8 cellular contexts compared by ENCODE assay signal in genomic region chr7:21507627-21508343, GRCh38. TPM values are rescaled to one million over a fixed set of nuclear protein-coding genes. Genes with fewer than 3 reads are reported as not detected.
DNase-seq lines count a peak whose midpoint lies in the region; ATAC-seq and TF ChIP-seq lines count a peak whose summit lies in the region.

No MANE protein-coding gene starts in this region.

- no peaks in the 10 kb centered on the region for H3K27me3 Mint-ChIP-seq in MCF 10A (ENCODE audit: insufficient read depth, unreplicated experiment)

- intact Hi-C loops in Right ventricle myocardium superior (cut with DNase I) (loop anchor here (5.0 kb wide), 1 partner anchor 250 kb away; no protein-coding TSS in a partner anchor), cardiac septum (cut with DNase I) (loop anchor here (2.0 kb wide), 1 partner anchor 251 kb away; no protein-coding TSS in a partner anchor), MCF 10A (cut with micrococcal nuclease) (loop anchor here (1.0 to 10.0 kb wide), 5 partner anchors 246 to 730 kb away; no protein-coding TSS in a partner anchor)

- H3K27ac Mint-ChIP-seq in MCF 10A (ENCODE audit: low read depth, unreplicated experiment): no peak overlapping the region
- H3K27ac Mint-ChIP-seq in stimulated activated effector memory CD8-positive, alpha-beta T cell treated with anti-CD3 and anti-CD28 coated beads, Interleukin-12 subunit alpha, Interleukin-12 subunit beta, amount 100 ng/mL, for 72 hours: peak overlapping the region; percentile 70

- BruUV-seq in MCF 10A (replicated peaks; lab: Mats Ljungman, UMichigan): no TSS peak

- peak; percentile 54 for TF ChIP-seq CTCF in MCF 10A (IDR thresholded peaks at IDR 0.05; ENCODE audit: unreplicated experiment)

- peak; percentile 66 for ATAC-seq in Right ventricle myocardium superior (ENCODE audit: poor library complexity)
- ATAC-seq in stimulated activated effector memory CD8-positive, alpha-beta T cell treated with anti-CD3 and anti-CD28 coated beads, Interleukin-12 subunit alpha, Interleukin-12 subunit beta, amount 100 ng/mL, for 72 hours: peak; percentile 37
- no peak for ATAC-seq in GM18867 (IDR thresholded peaks at IDR 0.05; ENCODE audit: unreplicated experiment)

- no peak overlapping the region for H3K4me3 Mint-ChIP-seq in MCF 10A (ENCODE audit: unreplicated experiment)
- no peak overlapping the region for H3K4me3 Mint-ChIP-seq in stimulated activated effector memory CD8-positive, alpha-beta T cell treated with anti-CD3 and anti-CD28 coated beads, Interleukin-12 subunit alpha, Interleukin-12 subunit beta, amount 100 ng/mL, for 72 hours

- no peaks in the 10 kb centered on the region for H3K4me1 Mint-ChIP-seq in MCF 10A (ENCODE audit: insufficient read depth, unreplicated experiment)
- peaks cover 16% of the 10 kb centered on the region for H3K4me1 Mint-ChIP-seq in stimulated activated effector memory CD8-positive, alpha-beta T cell treated with anti-CD3 and anti-CD28 coated beads, Interleukin-12 subunit alpha, Interleukin-12 subunit beta, amount 100 ng/mL, for 72 hours

- H3K36me3 Mint-ChIP-seq in MCF 10A (ENCODE audit: insufficient read depth, unreplicated experiment): no peaks in the 10 kb centered on the region
- H3K36me3 Mint-ChIP-seq in stimulated activated effector memory CD8-positive, alpha-beta T cell treated with anti-CD3 and anti-CD28 coated beads, Interleukin-12 subunit alpha, Interleukin-12 subunit beta, amount 100 ng/mL, for 72 hours: peaks cover 53% of the 10 kb centered on the region

- peaks cover 9% of the 10 kb centered on the region for H3K9me3 Mint-ChIP-seq in MCF 10A (ENCODE audit: unreplicated experiment)
- H3K9me3 Mint-ChIP-seq in stimulated activated effector memory CD8-positive, alpha-beta T cell treated with anti-CD3 and anti-CD28 coated beads, Interleukin-12 subunit alpha, Interleukin-12 subunit beta, amount 100 ng/mL, for 72 hours: peaks cover 13% of the 10 kb centered on the region

- no peak for DNase-seq in Right ventricle myocardium superior
- DNase-seq in cardiac septum (ENCODE audit: low spot score): no peak
- peak; percentile 37 for DNase-seq in NCI-H226
- peak; percentile 58 for DNase-seq in MCF 10A (ENCODE audit: unreplicated experiment)
- DNase-seq in kidney tubule cell (ENCODE audit: low spot score): peak; percentile 32
- DNase-seq in stimulated activated effector memory CD8-positive, alpha-beta T cell treated with anti-CD3 and anti-CD28 coated beads, Interleukin-12 subunit alpha, Interleukin-12 subunit beta, amount 100 ng/mL, for 72 hours (ENCODE audit: low spot score in 2 of 2): peak in 1 of 2 donors; percentile 11
- DNase-seq in middle frontal gyrus (ENCODE audit: extremely low spot score, low spot score): no peak

- POLR2A ChIA-PET in MCF 10A (lab: Yijun Ruan, JAX): interaction anchor here (0.7 kb wide), 1 partner anchor 80 kb away, joined by 3 read pairs; the partner anchor contains the start of gene SP4

- CTCF ChIA-PET in MCF 10A (lab: Yijun Ruan, JAX): interaction anchor here (0.6 to 1.3 kb wide), 12 partner anchors 9 to 725 kb away, joined by 3 to 5 read pairs (median 3); no protein-coding TSS in a partner anchor

RNA-seq across cellular contexts. Expression of gene DNAH11, which starts 35.1 kb away (rescaled TPM):
- total RNA-seq in Right ventricle myocardium superior (0.03 TPM), cardiac septum (0.51 TPM), MCF 10A (2022) (0.81 and 0.91 TPM in 2 replicates)

Comparison
In these comparisons a context has a peak if more than half of its experiments do, and no peak if none do; other contexts are left out.
1. DNase-seq: peak in NCI-H226 (single experiment), MCF 10A (single experiment) and kidney tubule cell (single experiment); none in Right ventricle myocardium superior (single experiment), cardiac septum (single experiment) and middle frontal gyrus (single experiment).